In genomic region chr7:44963526-44964290, GRCh38 we compare ENCODE assay signal across 14 cellular contexts. TPM values are rescaled to one million over a fixed set of nuclear protein-coding genes. Genes with fewer than 3 reads are reported as not detected.
A peak's percentile ranks its signal among the peaks of the same experiment; 100 is the strongest.
DNase-seq lines count a peak whose midpoint lies in the region; ATAC-seq and TF ChIP-seq lines count a peak whose summit lies in the region.
"Had no signal": no experiment of that assay in that cellular context is flagged by ENCODE, and none has a peak within 500 bp of the region (broad histone marks: within the 10 kb centered on the region; RNA-seq: fewer than 3 reads in every experiment).

No MANE protein-coding gene starts in this region.

- peaks cover 48% of the 10 kb centered on the region for H3K36me3 Mint-ChIP-seq in activated CD4-positive, alpha-beta memory T cell treated with anti-CD3 and anti-CD28 coated beads for 36 hours
- H3K36me3 Mint-ChIP-seq in activated CD4-positive, alpha-beta memory T cell treated with anti-CD3 and anti-CD28 coated beads, Interleukin-2, amount 10 ng/mL, durations not matched to agents 7 days and 5 days (ENCODE audit: low read depth): peaks cover 60% of the 10 kb centered on the region
- peaks cover 33% of the 10 kb centered on the region for H3K36me3 Mint-ChIP-seq in central memory CD8-positive, alpha-beta T cell (ENCODE audit: insufficient read depth)

- DNase-seq in activated CD4-positive, alpha-beta memory T cell treated with anti-CD3 and anti-CD28 coated beads for 36 hours: no peak
- DNase-seq in activated CD4-positive, alpha-beta memory T cell treated with anti-CD3 and anti-CD28 coated beads, Interleukin-2, amount 10 ng/mL, durations not matched to agents 7 days and 5 days: no peak
- no peak for DNase-seq in central memory CD8-positive, alpha-beta T cell (ENCODE audit: low spot score in 2 of 2)
- peak; percentile 53 for DNase-seq in sciatic nerve (ENCODE audit: low spot score)
- no peak for DNase-seq in retina
- no peak for DNase-seq in mucosa of gallbladder (ENCODE audit: low spot score)
- DNase-seq: DMS 273 treated with DMSO at 0.1 percent for 48 hours, NCI-H1436 treated with DMSO at 0.1 percent for 48 hours, NCI-H446, uterus had no signal

- no peaks in the 10 kb centered on the region for H3K27me3 Mint-ChIP-seq in activated CD4-positive, alpha-beta memory T cell treated with anti-CD3 and anti-CD28 coated beads for 36 hours
- H3K27me3 Mint-ChIP-seq in activated CD4-positive, alpha-beta memory T cell treated with anti-CD3 and anti-CD28 coated beads, Interleukin-2, amount 10 ng/mL, durations not matched to agents 7 days and 5 days: no peaks in the 10 kb centered on the region
- H3K27me3 Mint-ChIP-seq in central memory CD8-positive, alpha-beta T cell: no peaks in the 10 kb centered on the region
- H3K27me3 Mint-ChIP-seq: stimulated activated memory B cell treated with anti-CD40 and anti-IgM and Interleukin-4, amounts not matched to agents 10 μg/mL and 1 μg/mL and 100 μg/mL, for 72 hours had no signal

- ATAC-seq in central memory CD8-positive, alpha-beta T cell (replicated peaks; ENCODE audit: extremely low read depth, poor library complexity, severe bottlenecking): no peak
- ATAC-seq in sciatic nerve (no peak), GM19397 (IDR thresholded peaks at IDR 0.05; ENCODE audit: unreplicated experiment) (no peak)

- POLR2A ChIA-PET in activated CD4-positive, alpha-beta memory T cell treated with anti-CD3 and anti-CD28 coated beads for 36 hours (lab: Charles Lee): interaction anchor here (0.6 to 7.6 kb wide), 5 partner anchors 10 to 389 kb away, joined by 3 to 56 read pairs (median 4); no protein-coding TSS in a partner anchor
- POLR2A ChIA-PET in activated CD4-positive, alpha-beta memory T cell treated with anti-CD3 and anti-CD28 coated beads, Interleukin-2, amount 10 ng/mL, durations not matched to agents 7 days and 5 days (lab: Charles Lee): interaction anchor here (0.9 to 22.8 kb wide), 11 partner anchors 11 to 381 kb away, joined by 3 to 517 read pairs (median 4); partner anchors contain the start of genes H2AZ2, MYO1G and TMED4

- peaks cover 22% of the 10 kb centered on the region for H3K4me1 Mint-ChIP-seq in activated CD4-positive, alpha-beta memory T cell treated with anti-CD3 and anti-CD28 coated beads for 36 hours (ENCODE audit: low read depth)
- H3K4me1 Mint-ChIP-seq in activated CD4-positive, alpha-beta memory T cell treated with anti-CD3 and anti-CD28 coated beads, Interleukin-2, amount 10 ng/mL, durations not matched to agents 7 days and 5 days: peaks cover 26% of the 10 kb centered on the region
- peaks cover 26% of the 10 kb centered on the region for H3K4me1 Mint-ChIP-seq in central memory CD8-positive, alpha-beta T cell
- H3K4me1 Mint-ChIP-seq: nephron had no signal

- peak overlapping the region; percentile 33 for H3K27ac Mint-ChIP-seq in activated CD4-positive, alpha-beta memory T cell treated with anti-CD3 and anti-CD28 coated beads for 36 hours
- H3K27ac Mint-ChIP-seq in activated CD4-positive, alpha-beta memory T cell treated with anti-CD3 and anti-CD28 coated beads, Interleukin-2, amount 10 ng/mL, durations not matched to agents 7 days and 5 days: no peak overlapping the region
- peak overlapping the region; percentile 73 for H3K27ac Mint-ChIP-seq in central memory CD8-positive, alpha-beta T cell (ENCODE audit: low read depth)
- H3K27ac Mint-ChIP-seq: nephron; stimulated activated memory B cell treated with anti-CD40 and anti-IgM and Interleukin-4, amounts not matched to agents 10 μg/mL and 1 μg/mL and 100 μg/mL, for 72 hours had no signal

- H3K9me3 Mint-ChIP-seq in activated CD4-positive, alpha-beta memory T cell treated with anti-CD3 and anti-CD28 coated beads for 36 hours: no peaks in the 10 kb centered on the region
- no peaks in the 10 kb centered on the region for H3K9me3 Mint-ChIP-seq in activated CD4-positive, alpha-beta memory T cell treated with anti-CD3 and anti-CD28 coated beads, Interleukin-2, amount 10 ng/mL, durations not matched to agents 7 days and 5 days
- H3K9me3 Mint-ChIP-seq in central memory CD8-positive, alpha-beta T cell: no peaks in the 10 kb centered on the region
- H3K9me3 Mint-ChIP-seq: nephron had no signal

- TF ChIP-seq POLR2A in GM19193 (IDR thresholded peaks at IDR 0.05; ENCODE audit: extremely low read depth, insufficient read depth, insufficient read length): peak; percentile 33

- intact Hi-C loops in activated CD4-positive, alpha-beta memory T cell treated with anti-CD3 and anti-CD28 coated beads for 36 hours (cut with micrococcal nuclease): no loop called here
- intact Hi-C loops in sciatic nerve (cut with DNase I): loop anchor here (10.0 kb wide), 1 partner anchor 171 kb away; no protein-coding TSS in a partner anchor

- no peak overlapping the region for H3K4me3 Mint-ChIP-seq in activated CD4-positive, alpha-beta memory T cell treated with anti-CD3 and anti-CD28 coated beads for 36 hours
- H3K4me3 Mint-ChIP-seq in activated CD4-positive, alpha-beta memory T cell treated with anti-CD3 and anti-CD28 coated beads, Interleukin-2, amount 10 ng/mL, durations not matched to agents 7 days and 5 days: no peak overlapping the region
- H3K4me3 Mint-ChIP-seq in central memory CD8-positive, alpha-beta T cell: no peak overlapping the region
- H3K4me3 Mint-ChIP-seq: nephron; stimulated activated memory B cell treated with anti-CD40 and anti-IgM and Interleukin-4, amounts not matched to agents 10 μg/mL and 1 μg/mL and 100 μg/mL, for 72 hours had no signal

- CTCF ChIA-PET in activated CD4-positive, alpha-beta memory T cell treated with anti-CD3 and anti-CD28 coated beads for 36 hours (lab: Charles Lee): interaction anchor here (0.7 to 1.5 kb wide), 6 partner anchors 9 to 213 kb away, joined by 3 to 13 read pairs (median 4); partner anchors contain the start of gene H2AZ2
- CTCF ChIA-PET in activated CD4-positive, alpha-beta memory T cell treated with anti-CD3 and anti-CD28 coated beads, Interleukin-2, amount 10 ng/mL, durations not matched to agents 7 days and 5 days (lab: Charles Lee): interaction anchor here (1.2 to 2.2 kb wide), 2 partner anchors 9 to 172 kb away, joined by 3 to 10 read pairs; no protein-coding TSS in a partner anchor

RNA-seq across cellular contexts. Expression of gene MYO1G, which starts 15.1 kb away (rescaled TPM):
- 100 to 1,000 TPM; 429 to 436 TPM for total RNA-seq in activated CD4-positive, alpha-beta memory T cell treated with anti-CD3 and anti-CD28 coated beads for 36 hours
- total RNA-seq in activated CD4-positive, alpha-beta memory T cell treated with anti-CD3 and anti-CD28 coated beads, Interleukin-2, amount 10 ng/mL, durations not matched to agents 7 days and 5 days: 100 to 1,000 TPM; 572 to 576 TPM
- 8.8 TPM for total RNA-seq in sciatic nerve
- total RNA-seq in mucosa of gallbladder: 6.0 TPM

RNA-seq across cellular contexts. Expression of gene CCM2, which starts 36.3 kb away (rescaled TPM):
- 10 to 100 TPM; 85.2 to 89.6 TPM for total RNA-seq in activated CD4-positive, alpha-beta memory T cell treated with anti-CD3 and anti-CD28 coated beads for 36 hours
- total RNA-seq in activated CD4-positive, alpha-beta memory T cell treated with anti-CD3 and anti-CD28 coated beads, Interleukin-2, amount 10 ng/mL, durations not matched to agents 7 days and 5 days: 100 to 1,000 TPM; 130 to 134 TPM
- total RNA-seq in sciatic nerve: 42.9 TPM
- total RNA-seq in mucosa of gallbladder: 36.4 TPM

Comparison
In these comparisons a context has a peak if more than half of its experiments do, and no peak if none do; other contexts are left out.
1. RNA of gene MYO1G, which starts 15.1 kb away (total RNA-seq): 572 to 576 TPM in activated CD4-positive, alpha-beta memory T cell treated with anti-CD3 and anti-CD28 coated beads, Interleukin-2, amount 10 ng/mL, durations not matched to agents 7 days and 5 days and 429 to 436 TPM in activated CD4-positive, alpha-beta memory T cell treated with anti-CD3 and anti-CD28 coated beads for 36 hours; 8.8 TPM in sciatic nerve (single experiment) and 6.0 TPM in mucosa of gallbladder (single experiment); every median in the first group is over 10 times any median in the second.